In the genomic region with DNA sequence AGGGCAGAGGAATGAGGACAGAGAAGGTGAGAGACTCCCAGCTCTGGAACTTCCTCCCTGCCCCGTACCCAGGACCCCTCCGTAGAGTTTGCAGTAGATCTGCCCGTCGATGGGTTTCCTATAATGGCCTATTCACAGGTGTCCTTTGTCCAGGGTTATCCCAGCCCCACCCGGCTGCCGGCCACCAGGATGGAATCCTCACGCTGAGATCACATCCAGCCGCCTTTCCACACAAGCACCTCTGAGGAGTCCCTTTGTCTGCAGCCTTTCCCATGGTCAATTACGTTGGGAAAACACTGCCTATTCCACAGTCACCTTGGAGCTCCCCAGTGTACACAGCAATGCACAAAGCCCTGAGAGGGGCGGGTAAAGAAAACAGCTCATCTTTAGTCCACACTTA, we compare ENCODE assay signal across 11 cellular contexts.
A peak's percentile ranks its signal among the peaks of the same experiment; 100 is the strongest.
DNase-seq lines count a peak whose midpoint lies in the region; ATAC-seq and TF ChIP-seq lines count a peak whose summit lies in the region.
"Had no signal": no experiment of that assay in that cellular context is flagged by ENCODE, and none has a peak within 500 bp of the region (broad histone marks: within the 10 kb centered on the region; RNA-seq: fewer than 3 reads in every experiment).

No MANE protein-coding gene starts in this region.

- no peaks in the 10 kb centered on the region for H3K27me3 Mint-ChIP-seq in T-helper 2 cell treated with Interferon-gamma antibody and Interleukin-4, amounts not matched to agents 5 μg/mL and 100 μg/mL, for 36 hours (ENCODE audit: low read depth)
- H3K27me3 Mint-ChIP-seq in CD8-positive, alpha-beta T cell (ENCODE audit: low read depth), result no peaks in the 10 kb centered on the region
- peaks cover 7% of the 10 kb centered on the region for H3K27me3 Mint-ChIP-seq in nephron progenitor cell (ENCODE audit: low read depth, poor library complexity)

- peaks cover 54% of the 10 kb centered on the region for H3K4me1 ChIP-seq in CD8-positive, alpha-beta T cell (ENCODE audit: insufficient read depth, low read length)
- peaks cover 71% of the 10 kb centered on the region for H3K4me1 ChIP-seq in SJCRH30

- H3K4me1 Mint-ChIP-seq in T-helper 2 cell treated with Interferon-gamma antibody and Interleukin-4, amounts not matched to agents 5 μg/mL and 100 μg/mL, for 36 hours (ENCODE audit: low read depth), result peaks cover 83% of the 10 kb centered on the region
- peaks cover 67% of the 10 kb centered on the region for H3K4me1 Mint-ChIP-seq in CD8-positive, alpha-beta T cell (ENCODE audit: low read depth)
- H3K4me1 Mint-ChIP-seq in nephron progenitor cell, result peaks cover 46% of the 10 kb centered on the region

- POLR2A ChIA-PET in CD8-positive, alpha-beta T cell (lab: Charles Lee), result interaction anchor here (0.5 kb wide), 1 partner anchor 224 kb away, joined by 3 read pairs; no protein-coding TSS in a partner anchor

- TF ChIP-seq CTCF in CD8-positive, alpha-beta T cell (IDR thresholded peaks at IDR 0.05), result no peak
- no peak for TF ChIP-seq CTCF in nephron progenitor cell (IDR thresholded peaks at IDR 0.05)

- intact Hi-C loops in CD8-positive, alpha-beta T cell (cut with DNase I, micrococcal nuclease), result loop anchor here in 1 of 2 experiments (5.0 kb wide), 1 partner anchor 358 kb away; no protein-coding TSS in a partner anchor

- H3K27me3 ChIP-seq in CD8-positive, alpha-beta T cell (ENCODE audit: insufficient read depth, low read length), result no peaks in the 10 kb centered on the region
- no peaks in the 10 kb centered on the region for H3K27me3 ChIP-seq in SJCRH30
- H3K27me3 ChIP-seq: vagina had no signal

- no peak overlapping the region for H3K4me3 ChIP-seq in CD8-positive, alpha-beta T cell (ENCODE audit: low read depth, low read length)
- H3K4me3 ChIP-seq in SJCRH30, result no peak overlapping the region
- H3K4me3 ChIP-seq: vagina had no signal

- H3K27ac ChIP-seq in CD8-positive, alpha-beta T cell (ENCODE audit: low read depth, low read length), result peak overlapping the region; percentile 22
- H3K27ac ChIP-seq in SJCRH30, result peak overlapping the region; percentile 86
- H3K27ac ChIP-seq: vagina had no signal

- no peak for DNase-seq in T-helper 2 cell treated with Interferon-gamma antibody and Interleukin-4, amounts not matched to agents 5 μg/mL and 100 μg/mL, for 36 hours (ENCODE audit: low spot score)
- no peak for DNase-seq in T-helper 2 cell
- no peak for DNase-seq in CD8-positive, alpha-beta T cell
- peak; percentile 70 to 75 for DNase-seq in SJCRH30
- DNase-seq in mesenteric fat pad (ENCODE audit: low spot score), result peak; percentile 64
- DNase-seq in nephron progenitor cell, result no peak
- no peak for DNase-seq in amniotic stem cell (lab: John Stamatoyannopoulos, UW)
- DNase-seq in medulla oblongata (ENCODE audit: extremely low spot score), result no peak
- DNase-seq: left colon had no signal

- H3K36me3 ChIP-seq in CD8-positive, alpha-beta T cell (ENCODE audit: insufficient read depth, low read length), result no peaks in the 10 kb centered on the region
- H3K36me3 ChIP-seq in SJCRH30, result no peaks in the 10 kb centered on the region
- H3K36me3 ChIP-seq: vagina had no signal

- ATAC-seq in CD8-positive, alpha-beta T cell, result no peak
- ATAC-seq: HCT116, left colon had no signal

- H3K4me3 Mint-ChIP-seq in T-helper 2 cell treated with Interferon-gamma antibody and Interleukin-4, amounts not matched to agents 5 μg/mL and 100 μg/mL, for 36 hours, result peak overlapping the region; percentile 81
- peak overlapping the region; percentile 35 for H3K4me3 Mint-ChIP-seq in CD8-positive, alpha-beta T cell
- H3K4me3 Mint-ChIP-seq in nephron progenitor cell, result no peak overlapping the region

- H3K27ac Mint-ChIP-seq in T-helper 2 cell treated with Interferon-gamma antibody and Interleukin-4, amounts not matched to agents 5 μg/mL and 100 μg/mL, for 36 hours, result peak overlapping the region; percentile 89
- H3K27ac Mint-ChIP-seq in CD8-positive, alpha-beta T cell, result peak overlapping the region; percentile 49
- no peak overlapping the region for H3K27ac Mint-ChIP-seq in nephron progenitor cell

- H3K9me3 Mint-ChIP-seq in T-helper 2 cell treated with Interferon-gamma antibody and Interleukin-4, amounts not matched to agents 5 μg/mL and 100 μg/mL, for 36 hours, result no peaks in the 10 kb centered on the region
- H3K9me3 Mint-ChIP-seq in CD8-positive, alpha-beta T cell, result no peaks in the 10 kb centered on the region
- H3K9me3 Mint-ChIP-seq in nephron progenitor cell, result no peaks in the 10 kb centered on the region

- peaks cover 2% of the 10 kb centered on the region for H3K36me3 Mint-ChIP-seq in T-helper 2 cell treated with Interferon-gamma antibody and Interleukin-4, amounts not matched to agents 5 μg/mL and 100 μg/mL, for 36 hours (ENCODE audit: low read depth)
- no peaks in the 10 kb centered on the region for H3K36me3 Mint-ChIP-seq in CD8-positive, alpha-beta T cell
- no peaks in the 10 kb centered on the region for H3K36me3 Mint-ChIP-seq in nephron progenitor cell (ENCODE audit: low read depth)

- no peaks in the 10 kb centered on the region for H3K9me3 ChIP-seq in CD8-positive, alpha-beta T cell (ENCODE audit: low read length)
- no peaks in the 10 kb centered on the region for H3K9me3 ChIP-seq in SJCRH30 (replicated peaks)
- H3K9me3 ChIP-seq: vagina had no signal

- CTCF ChIA-PET in CD8-positive, alpha-beta T cell (lab: Charles Lee), result no interaction called here

Comparison
In these comparisons a context has a peak if more than half of its experiments do, and no peak if none do; other contexts are left out.
1. DNase-seq: peak in SJCRH30 (2 of 2) and mesenteric fat pad (single experiment); none in T-helper 2 cell treated with Interferon-gamma antibody and Interleukin-4, amounts not matched to agents 5 μg/mL and 100 μg/mL, for 36 hours (single experiment), T-helper 2 cell (0 of 5), CD8-positive, alpha-beta T cell (0 of 7), nephron progenitor cell (single experiment), amniotic stem cell (single experiment) and medulla oblongata (single experiment).